In the genomic region with DNA sequence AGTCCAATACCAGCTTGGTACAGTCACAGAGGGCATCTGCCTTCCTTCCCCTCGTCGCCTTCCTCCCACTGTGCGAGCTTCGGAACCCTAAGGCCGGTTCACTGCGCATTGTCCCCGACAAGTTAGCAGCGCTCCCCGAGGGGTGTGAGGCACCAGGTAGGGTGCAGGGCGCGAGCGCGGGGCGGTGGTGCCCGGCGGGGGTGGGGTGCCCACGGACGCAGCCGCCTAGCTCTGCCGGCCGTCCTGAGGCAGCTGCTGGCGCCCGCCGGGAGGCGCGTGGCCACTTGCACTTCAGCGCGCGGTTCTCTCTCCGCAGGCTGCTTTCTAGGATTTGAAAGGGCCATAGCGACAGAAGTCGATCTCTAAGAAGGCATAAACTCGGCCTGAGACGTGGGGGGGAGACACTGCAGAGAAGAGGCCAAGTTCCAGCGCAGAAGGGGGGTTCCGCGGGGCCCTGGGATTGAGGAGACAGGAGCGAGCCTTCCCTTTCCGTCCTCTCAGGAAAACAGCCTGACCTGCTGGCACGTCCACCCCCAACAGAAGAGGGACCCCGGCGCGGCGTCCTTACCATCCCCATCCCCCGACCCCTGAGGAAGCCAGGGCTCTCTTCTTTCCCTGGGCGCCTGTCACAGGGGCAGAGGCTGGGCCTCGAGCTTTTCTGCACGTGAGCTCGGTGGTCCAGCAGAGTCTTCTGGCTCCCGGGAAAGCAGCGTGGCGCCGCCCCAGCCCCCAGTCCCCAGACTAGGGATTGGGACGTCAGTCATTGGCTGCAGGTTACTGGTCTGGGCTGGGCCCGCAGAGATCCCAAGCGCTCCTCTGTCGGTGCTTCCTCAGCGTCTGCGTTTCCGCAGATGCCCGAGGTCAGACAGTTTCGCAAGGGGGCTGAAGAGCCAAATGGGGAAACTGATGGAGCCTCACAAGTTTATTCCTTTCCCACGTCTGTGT, we compare ENCODE assay signal across 13 cellular contexts. TPM values are rescaled to one million over a fixed set of nuclear protein-coding genes. Genes with fewer than 3 reads are reported as not detected.
DNase-seq lines count a peak whose midpoint lies in the region; ATAC-seq and TF ChIP-seq lines count a peak whose summit lies in the region.
"Had no signal": no experiment of that assay in that cellular context is flagged by ENCODE, and none has a peak within 500 bp of the region (broad histone marks: within the 10 kb centered on the region; RNA-seq: fewer than 3 reads in every experiment).

No MANE protein-coding gene starts in this region.

- DNase-seq in NCI-H524 (lab: John Stamatoyannopoulos, UW) (peak; percentile 38 to 68), NCI-H524 treated with DMSO at 0.1 percent for 48 hours (lab: John Stamatoyannopoulos, UW) (no peak), NT2/D1 (ENCODE audit: low read depth, low spot score) (no peak), fibroblast of lung (ENCODE audit: low read depth in 2 of 2) (no peak), sigmoid colon (peak; percentile 64), NCI-H1048 (lab: John Stamatoyannopoulos, UW) (no peak), ascending aorta (ENCODE audit: low spot score in 2 of 2) (no peak)
- DNase-seq: GF-D8, NCI-H526 treated with DMSO at 0.1 percent for 48 hours, T-helper 1 cell had no signal

- no peak for TF ChIP-seq POLR2A in sigmoid colon (IDR thresholded peaks at IDR 0.05)

- 4 to 6% methylated on average over 63 of the region's 63 CpGs for WGBS in sigmoid colon, 2 donors

- H3K9me3 ChIP-seq in NT2/D1 (ENCODE audit: insufficient read depth, low read length) = no peaks in the 10 kb centered on the region
- no peaks in the 10 kb centered on the region for H3K9me3 ChIP-seq in fibroblast of lung (ENCODE audit: control insufficient read depth, insufficient read depth, low read depth, low read length)
- peaks cover 0 to 9% (median 3%) of the 10 kb centered on the region in 4 donors for H3K9me3 ChIP-seq in sigmoid colon
- peaks cover 0 to 10% of the 10 kb centered on the region in 2 donors for H3K9me3 ChIP-seq in ascending aorta

- no peak for TF ChIP-seq EP300 in sigmoid colon (IDR thresholded peaks at IDR 0.05)

- H3K4me3 ChIP-seq in NT2/D1 (ENCODE audit: insufficient read length, low read depth) = peak overlapping the region; percentile 2
- H3K4me3 ChIP-seq in fibroblast of lung (replicated peaks in 1 of 4; ENCODE audit: control extremely low read depth in 1 of 4, insufficient read depth in 1 of 4, low read depth in 3 of 4, low read length in 4 of 4) = no peak overlapping the region
- no peak overlapping the region for H3K4me3 ChIP-seq in sigmoid colon
- H3K4me3 ChIP-seq in ascending aorta = peak overlapping the region in 1 of 2 donors; percentile 27

- no peaks in the 10 kb centered on the region for H4K20me1 ChIP-seq in fibroblast of lung (ENCODE audit: control insufficient read depth, extremely low read depth, insufficient read depth, low read length)

- H3K27ac ChIP-seq in fibroblast of lung (ENCODE audit: insufficient read depth, low read length) (no peak overlapping the region), sigmoid colon (no peak overlapping the region), ascending aorta (no peak overlapping the region)

- H3K36me3 ChIP-seq in NT2/D1 (ENCODE audit: insufficient read depth, insufficient read length, low read length) (no peaks in the 10 kb centered on the region), fibroblast of lung (ENCODE audit: control insufficient read depth, insufficient read depth, low read length) (no peaks in the 10 kb centered on the region), sigmoid colon (no peaks in the 10 kb centered on the region), ascending aorta (no peaks in the 10 kb centered on the region)

- intact Hi-C loops in sigmoid colon (cut with DNase I) = loop anchor here (10.0 kb wide), 1 partner anchor 756 kb away; a partner anchor contains a TSS
- intact Hi-C loops in ascending aorta (cut with DNase I) = loop anchor here (10.0 kb wide), 1 partner anchor 874 kb away; a partner anchor contains a TSS

- TF ChIP-seq CTCF in fibroblast of lung (conservative IDR thresholded peaks at IDR 0.05 in 1 of 2, IDR thresholded peaks at IDR 0.05 in 1 of 2; ENCODE audit: low read depth in 1 of 2, low read length in 2 of 2) (no peak), sigmoid colon (IDR thresholded peaks at IDR 0.05) (no peak), ascending aorta (IDR thresholded peaks at IDR 0.05) (no peak)

- peaks cover 93% of the 10 kb centered on the region for H3K27me3 ChIP-seq in NT2/D1 (ENCODE audit: insufficient read depth, insufficient read length)
- H3K27me3 ChIP-seq in fibroblast of lung (ENCODE audit: control insufficient read depth, insufficient read depth, low read length) = peaks cover 34% of the 10 kb centered on the region
- H3K27me3 ChIP-seq in sigmoid colon = peaks cover 47 to 91% (median 65%) of the 10 kb centered on the region in 3 donors
- peaks cover 28% of the 10 kb centered on the region for H3K27me3 ChIP-seq in ascending aorta

- no peak overlapping the region for H2AFZ ChIP-seq in fibroblast of lung (ENCODE audit: low read length)

- no peaks in the 10 kb centered on the region for H3K79me2 ChIP-seq in fibroblast of lung (ENCODE audit: control insufficient read depth, insufficient read depth, low read length)

- H3K9ac ChIP-seq in NT2/D1 (ENCODE audit: insufficient read length, low read depth) (peak overlapping the region; percentile 10), fibroblast of lung (ENCODE audit: insufficient read depth, low read length) (no peak overlapping the region)

- H3K4me2 ChIP-seq in fibroblast of lung (ENCODE audit: extremely low read depth, insufficient read depth, low read length) = peak overlapping the region; percentile 63

- no peak for ATAC-seq in GM18861 (IDR thresholded peaks at IDR 0.05; ENCODE audit: unreplicated experiment)

- H3K4me1 ChIP-seq in NT2/D1 (ENCODE audit: insufficient read depth, insufficient read length) (no peaks in the 10 kb centered on the region), fibroblast of lung (ENCODE audit: control insufficient read depth, extremely low read depth, insufficient read depth, low read length) (no peaks in the 10 kb centered on the region), sigmoid colon (peaks cover 0 to 30% (median 26%) of the 10 kb centered on the region in 4 donors), ascending aorta (peaks cover 2 to 14% of the 10 kb centered on the region in 2 donors)

RNA-seq across cellular contexts. Expression of a gene that starts 15.6 kb away (rescaled TPM):
- total RNA-seq in fibroblast of lung (not detected in 2 replicates), sigmoid colon (not detected), ascending aorta (not detected)
- polyA plus RNA-seq in fibroblast of lung (not detected in 2 replicates), sigmoid colon (not detected)
- polyA plus RNA-seq in fibroblast of lung (2012) = not detected in 2 replicates
- polyA minus RNA-seq in fibroblast of lung (ENCODE audit: low replicate concordance) = not detected in 2 replicates
- total RNA-seq: bronchial epithelial cell, posterior vena cava had no signal

RNA-seq across cellular contexts. Expression of a gene that starts 22.5 kb away (rescaled TPM):
- total RNA-seq in fibroblast of lung = 50.0 and 57.0 TPM in 2 replicates
- polyA plus RNA-seq in fibroblast of lung = 39.9 and 57.2 TPM in 2 replicates
- 34.1 and 35.2 TPM in 2 replicates for polyA plus RNA-seq in fibroblast of lung (2012)
- 2.6 and 16.8 TPM in 2 replicates for polyA minus RNA-seq in fibroblast of lung (ENCODE audit: low replicate concordance)
- total RNA-seq in sigmoid colon = 10 to 100 TPM; 38.5 to 65.3 (median 55.8) TPM
- polyA plus RNA-seq in sigmoid colon = 10 to 100 TPM; 30.5 to 61.0 (median 56.5) TPM
- 29.9 TPM for total RNA-seq in ascending aorta

Comparison
In these comparisons a context has a peak if more than half of its experiments do, and no peak if none do; other contexts are left out.
1. DNase-seq: peak in NCI-H524 (2 of 2) and sigmoid colon (single experiment); none in NCI-H524 treated with DMSO at 0.1 percent for 48 hours (single experiment), NT2/D1 (single experiment), fibroblast of lung (0 of 2), NCI-H1048 (single experiment) and ascending aorta (0 of 2).